ENCODE assay signal across 8 cellular contexts in genomic region chr11:75802913-75803820, GRCh38. TPM values are rescaled to one million over a fixed set of nuclear protein-coding genes. Genes with fewer than 3 reads are reported as not detected.
DNase-seq lines count a peak whose midpoint lies in the region; ATAC-seq and TF ChIP-seq lines count a peak whose summit lies in the region.

No MANE protein-coding gene starts in this region.

- H3K4me1 Mint-ChIP-seq in T-helper 2 cell treated with Interferon-gamma antibody and Interleukin-4, amounts not matched to agents 5 μg/mL and 100 μg/mL, for 36 hours (ENCODE audit: low read depth), result peaks cover 22% of the 10 kb centered on the region

- peaks cover 0 to 3% of the 10 kb centered on the region in 2 donors for H3K4me1 ChIP-seq in right atrium auricular region

- H3K27ac ChIP-seq in right atrium auricular region, result no peak overlapping the region

- H3K27me3 Mint-ChIP-seq in T-helper 2 cell treated with Interferon-gamma antibody and Interleukin-4, amounts not matched to agents 5 μg/mL and 100 μg/mL, for 36 hours (ENCODE audit: low read depth), result peaks cover 2% of the 10 kb centered on the region

- no peaks in the 10 kb centered on the region for H3K36me3 ChIP-seq in right atrium auricular region

- H3K36me3 Mint-ChIP-seq in T-helper 2 cell treated with Interferon-gamma antibody and Interleukin-4, amounts not matched to agents 5 μg/mL and 100 μg/mL, for 36 hours (ENCODE audit: low read depth), result no peaks in the 10 kb centered on the region

- H3K4me3 Mint-ChIP-seq in T-helper 2 cell treated with Interferon-gamma antibody and Interleukin-4, amounts not matched to agents 5 μg/mL and 100 μg/mL, for 36 hours, result no peak overlapping the region

- no peaks in the 10 kb centered on the region for H3K9me3 ChIP-seq in right atrium auricular region

- TF ChIP-seq CTCF in right atrium auricular region (IDR thresholded peaks at IDR 0.05), result peak; percentile 64 to 92

- no peak overlapping the region for H3K27ac Mint-ChIP-seq in T-helper 2 cell treated with Interferon-gamma antibody and Interleukin-4, amounts not matched to agents 5 μg/mL and 100 μg/mL, for 36 hours

- no peak overlapping the region for H3K4me3 ChIP-seq in right atrium auricular region

- no peaks in the 10 kb centered on the region for H3K27me3 ChIP-seq in right atrium auricular region

- DNase-seq in DMS153 (lab: John Stamatoyannopoulos, UW), result peak; percentile 58
- DNase-seq in MV-4-11 (lab: John Stamatoyannopoulos, UW), result peak; percentile 71
- DNase-seq in T-helper 2 cell treated with Interferon-gamma antibody and Interleukin-4, amounts not matched to agents 5 μg/mL and 100 μg/mL, for 36 hours (ENCODE audit: low spot score), result peak; percentile 50
- peak in 54 of 56 donors; percentile 7 to 92 (median 49) for DNase-seq in amygdala (lab: John Stamatoyannopoulos, UW)
- peak; percentile 88 for DNase-seq in right atrium auricular region (ENCODE audit: low spot score)
- DNase-seq in sciatic nerve (ENCODE audit: low spot score), result peak; percentile 88

- intact Hi-C loops in sciatic nerve (cut with DNase I), result loop anchor here (10.0 kb wide), 1 partner anchor 62 kb away; no protein-coding TSS in a partner anchor

- H3K9me3 Mint-ChIP-seq in T-helper 2 cell treated with Interferon-gamma antibody and Interleukin-4, amounts not matched to agents 5 μg/mL and 100 μg/mL, for 36 hours, result no peaks in the 10 kb centered on the region

- peak; percentile 71 for ATAC-seq in GM21723 (IDR thresholded peaks at IDR 0.05; ENCODE audit: unreplicated experiment)
- peak; percentile 87 for ATAC-seq in sciatic nerve
- no peak for ATAC-seq in GM21390 (IDR thresholded peaks at IDR 0.05; ENCODE audit: unreplicated experiment)

RNA-seq across cellular contexts. Expression of gene UVRAG, which starts 11.8 kb away (rescaled TPM):
- total RNA-seq in right atrium auricular region (10 to 100 TPM; 13.2 to 13.9 TPM), sciatic nerve (39.2 TPM)

RNA-seq across cellular contexts. Expression of gene DGAT2, which starts 34.6 kb away (rescaled TPM):
- 10 to 100 TPM in 1 of 2 donors, 1 to 10 TPM in 1; 2.7 to 27.7 TPM for total RNA-seq in right atrium auricular region
- total RNA-seq in sciatic nerve, result 20.3 TPM
